11 cellular contexts compared by ENCODE assay signal in genomic region chr14:29566194-29566593, GRCh38.
"Had no signal": no experiment of that assay in that cellular context is flagged by ENCODE, and none has a peak within 500 bp of the region (broad histone marks: within the 10 kb centered on the region; RNA-seq: fewer than 3 reads in every experiment).

No MANE protein-coding gene starts in this region.

- H3K4me1 ChIP-seq: HAP-1 had no signal

- H2AFZ ChIP-seq: GM23248, GM23338 had no signal

- H3K36me3 ChIP-seq: HAP-1 had no signal

- H3K4me3 ChIP-seq: GM23248, GM23338, HAP-1 had no signal

- FAIRE-seq: H1, H54 had no signal

- H3K9ac ChIP-seq: GM23248 had no signal

- H3K27ac ChIP-seq: GM23248 had no signal

- ATAC-seq: GM23338, HCT116 had no signal

- DNase-seq: GM23248, GOT3, H7, H9, HCEC 1CT, HFFc6 had no signal

- H3K4me2 ChIP-seq: GM23338 had no signal
